8 cellular contexts compared by ENCODE assay signal in genomic region chr1:40848530-40849189, GRCh38. TPM values are rescaled to one million over a fixed set of nuclear protein-coding genes. Genes with fewer than 3 reads are reported as not detected.
A peak's percentile ranks its signal among the peaks of the same experiment; 100 is the strongest.
DNase-seq lines count a peak whose midpoint lies in the region; ATAC-seq and TF ChIP-seq lines count a peak whose summit lies in the region.

No MANE protein-coding gene starts in this region.

- no peak overlapping the region for H4K8ac ChIP-seq in mesendoderm (ENCODE audit: low read depth, low read length)

- H3K23ac ChIP-seq in mesendoderm (ENCODE audit: low read length) = no peak overlapping the region

- CTCF ChIA-PET in PC-3 (lab: Charles Lee) = interaction anchor here (0.6 to 2.2 kb wide), 5 partner anchors 100 to 155 kb away, joined by 3 to 8 read pairs (median 5); no protein-coding TSS in a partner anchor

- H3K56ac ChIP-seq in mesendoderm (ENCODE audit: low read length) = no peak overlapping the region

- H2BK15ac ChIP-seq in mesendoderm (replicated peaks; ENCODE audit: low read depth) = no peak overlapping the region

- H3K4ac ChIP-seq in mesendoderm (ENCODE audit: low read depth, low read length) = no peak overlapping the region

- H4K5ac ChIP-seq in mesendoderm (ENCODE audit: low read length) = no peak overlapping the region

- POLR2A ChIA-PET in PC-3 (lab: Charles Lee; ENCODE audit: unreplicated experiment) = no interaction called here

- BruUV-seq in PC-3 (replicated peaks; lab: Mats Ljungman, UMichigan) = no TSS peak

- DNase-seq in Kasumi-1 (lab: John Stamatoyannopoulos, UW) = peak; percentile 51 to 72
- DNase-seq in PC-3 = peak; percentile 89
- DNase-seq in dorsolateral prefrontal cortex = peak in 8 of 10 donors; percentile 46 to 73 (median 60)
- DNase-seq in mesendoderm = peak; percentile 85
- no peak for DNase-seq in T-helper 9 cell

- intact Hi-C loops in PC-3 (cut with micrococcal nuclease) (loop anchor here (1.0 kb wide), 3 partner anchors 104 to 236 kb away; no protein-coding TSS in a partner anchor), dorsolateral prefrontal cortex (cut with DNase I) (loop anchor here (1.0 to 10.0 kb wide), 6 partner anchors 76 to 256 kb away; no protein-coding TSS in a partner anchor)

- no peak overlapping the region for H2BK5ac ChIP-seq in mesendoderm (ENCODE audit: low read length)

- H4K20me1 ChIP-seq in DOHH2 (ENCODE audit: control insufficient read depth, insufficient read depth, low read depth, low read length) (no peaks in the 10 kb centered on the region), PC-3 (ENCODE audit: low read length) (no peaks in the 10 kb centered on the region)

- H3K27ac ChIP-seq in DOHH2 (ENCODE audit: low read depth, low read length) (no peak overlapping the region), PC-3 (ENCODE audit: low read length) (no peak overlapping the region), dorsolateral prefrontal cortex (peak overlapping the region in 1 of 59 donors; percentile 5), mesendoderm (ENCODE audit: low read depth, low read length) (no peak overlapping the region)

- H3K79me2 ChIP-seq in DOHH2 (ENCODE audit: control insufficient read depth, low read length) = no peaks in the 10 kb centered on the region
- no peaks in the 10 kb centered on the region for H3K79me2 ChIP-seq in PC-3 (ENCODE audit: low read length)
- H3K79me2 ChIP-seq in mesendoderm (ENCODE audit: control insufficient read depth, insufficient read depth, low read length) = no peaks in the 10 kb centered on the region

- H3K9me3 ChIP-seq in DOHH2 (ENCODE audit: control insufficient read depth, insufficient read depth, low read length) = no peaks in the 10 kb centered on the region
- no peaks in the 10 kb centered on the region for H3K9me3 ChIP-seq in PC-3 (ENCODE audit: low read length)

- H3F3A ChIP-seq in DOHH2 (ENCODE audit: control insufficient read depth, insufficient read depth) (no peaks in the 10 kb centered on the region), PC-3 (ENCODE audit: low read length, unreplicated experiment) (no peaks in the 10 kb centered on the region)

- ATAC-seq in PC-3 (peak; percentile 88), GM19324 (IDR thresholded peaks at IDR 0.05; ENCODE audit: low FRiP score, unreplicated experiment) (no peak), HG03108 (IDR thresholded peaks at IDR 0.05; ENCODE audit: unreplicated experiment) (no peak)

- H3K4me1 ChIP-seq in DOHH2 (ENCODE audit: control insufficient read depth, low read length) = peaks cover 4% of the 10 kb centered on the region; the same call in 1 of the 2 replicates
- H3K4me1 ChIP-seq in PC-3 (ENCODE audit: insufficient read depth, low read length) = 0 out of 2 replicates have a peak, but pooled peaks cover 9% of the 10 kb centered on the region
- H3K4me1 ChIP-seq in mesendoderm (ENCODE audit: control insufficient read depth, low read depth, low read length) = no peaks in the 10 kb centered on the region

- no peak overlapping the region for H3K4me3 ChIP-seq in DOHH2 (ENCODE audit: low read length)
- H3K4me3 ChIP-seq in PC-3 (ENCODE audit: low read length) = no peak overlapping the region
- H3K4me3 ChIP-seq in dorsolateral prefrontal cortex = no peak overlapping the region
- no peak overlapping the region for H3K4me3 ChIP-seq in mesendoderm (ENCODE audit: low read length)

- H3K4me2 ChIP-seq in DOHH2 (ENCODE audit: low read length) = no peak overlapping the region
- H3K4me2 ChIP-seq in PC-3 (ENCODE audit: low read length) = no peak overlapping the region
- H3K4me2 ChIP-seq in mesendoderm (ENCODE audit: low read length) = no peak overlapping the region

- H3K27me3 ChIP-seq in DOHH2 (ENCODE audit: control insufficient read depth, low read length) = peaks cover 3% of the 10 kb centered on the region; the same call in 1 of the 2 replicates
- H3K27me3 ChIP-seq in PC-3 (ENCODE audit: low read length) = no peaks in the 10 kb centered on the region
- no peaks in the 10 kb centered on the region for H3K27me3 ChIP-seq in dorsolateral prefrontal cortex
- no peaks in the 10 kb centered on the region for H3K27me3 ChIP-seq in mesendoderm (ENCODE audit: insufficient read depth, low read length, poor library complexity)

- H2BK120ac ChIP-seq in mesendoderm (ENCODE audit: low read depth, low read length) = no peak overlapping the region

- no peak overlapping the region for H2AK5ac ChIP-seq in mesendoderm (ENCODE audit: low read length)

- H2AFZ ChIP-seq in PC-3 (ENCODE audit: low read length) = peak overlapping the region; percentile 64; the same call in 1 of the 2 replicates

- no peaks in the 10 kb centered on the region for H3K79me1 ChIP-seq in mesendoderm (ENCODE audit: low read length)

- WGBS in mesendoderm (ENCODE audit: extremely low coverage, insufficient coverage, low lambda C conversion rate) = no CpG with 5 or more reads among the region's 6 CpGs

- H3K9ac ChIP-seq in PC-3 (ENCODE audit: low read length) (no peak overlapping the region), mesendoderm (ENCODE audit: low read length) (no peak overlapping the region)

- H3K18ac ChIP-seq in mesendoderm (ENCODE audit: low read length) = no peak overlapping the region

- TF ChIP-seq CTCF in DOHH2 (IDR thresholded peaks at IDR 0.05; ENCODE audit: low read depth, low read length, poor library complexity, severe bottlenecking) (peak; percentile 86), PC-3 (conservative IDR thresholded peaks at IDR 0.05; ENCODE audit: low read depth, low read length) (peak; percentile 96), dorsolateral prefrontal cortex (IDR thresholded peaks at IDR 0.05 in 54 of 56, conservative IDR thresholded peaks at IDR 0.05 in 2 of 56; ENCODE audit: low read depth in 1 of 56, partially characterized antibody in 56 of 56) (peak; percentile 36 to 91 (median 79))

- H3K9me2 ChIP-seq in DOHH2 (replicated peaks; ENCODE audit: control insufficient read depth, low read length) = no peaks in the 10 kb centered on the region
- no peaks in the 10 kb centered on the region for H3K9me2 ChIP-seq in PC-3 (replicated peaks; ENCODE audit: low read length)

- H3K36me3 ChIP-seq in DOHH2 (ENCODE audit: control insufficient read depth, low read length) (no peaks in the 10 kb centered on the region), PC-3 (ENCODE audit: low read depth, low read length) (no peaks in the 10 kb centered on the region), mesendoderm (ENCODE audit: control insufficient read depth, insufficient read depth, low read length) (no peaks in the 10 kb centered on the region)

RNA-seq across cellular contexts. Expression of gene CITED4, which starts 13.5 kb away (rescaled TPM):
- total RNA-seq in PC-3 (2014; rRNA removed) (10.6 and 12.0 TPM in 2 replicates), dorsolateral prefrontal cortex (10 to 100 TPM in 97 of 120 experiments, 1 to 10 TPM in 23; 6.5 to 19.9 (median 12.1) TPM)
- polyA plus RNA-seq in mesendoderm (2013, experiment 1 of 2) = 12.3 TPM
- 12.8 TPM for polyA plus RNA-seq in mesendoderm (2013, experiment 2 of 2)
